In genomic region chr3:67515778-67516177, GRCh38 we compare ENCODE assay signal across 15 cellular contexts.
DNase-seq lines count a peak whose midpoint lies in the region; ATAC-seq and TF ChIP-seq lines count a peak whose summit lies in the region.
"Had no signal": no experiment of that assay in that cellular context is flagged by ENCODE, and none has a peak within 500 bp of the region (broad histone marks: within the 10 kb centered on the region; RNA-seq: fewer than 3 reads in every experiment).

No MANE protein-coding gene starts in this region.

- H2AFZ ChIP-seq in neural progenitor cell (replicated peaks) (no peak overlapping the region), osteoblast (ENCODE audit: low read length) (no peak overlapping the region)

- POLR2A ChIA-PET in MCF 10A (lab: Yijun Ruan, JAX), result interaction anchor here (0.6 kb wide), 1 partner anchor 505 kb away, joined by 3 read pairs; no protein-coding TSS in a partner anchor
- POLR2A ChIA-PET in Caco-2 (lab: Charles Lee), result no interaction called here

- H3K9me3 Mint-ChIP-seq in MCF 10A (ENCODE audit: unreplicated experiment) (no peaks in the 10 kb centered on the region), neural progenitor cell (no peaks in the 10 kb centered on the region), Caco-2 (ENCODE audit: unreplicated experiment) (no peaks in the 10 kb centered on the region)

- H3K27me3 Mint-ChIP-seq in MCF 10A (ENCODE audit: insufficient read depth, unreplicated experiment), result no peaks in the 10 kb centered on the region
- no peaks in the 10 kb centered on the region for H3K27me3 Mint-ChIP-seq in neural progenitor cell (ENCODE audit: insufficient read depth, low read depth)
- no peaks in the 10 kb centered on the region for H3K27me3 Mint-ChIP-seq in Caco-2 (ENCODE audit: insufficient read depth, unreplicated experiment)

- H3K4me1 Mint-ChIP-seq in MCF 10A (ENCODE audit: insufficient read depth, unreplicated experiment), result no peaks in the 10 kb centered on the region
- H3K4me1 Mint-ChIP-seq in neural progenitor cell, result peaks cover 7% of the 10 kb centered on the region
- no peaks in the 10 kb centered on the region for H3K4me1 Mint-ChIP-seq in Caco-2 (ENCODE audit: low read depth, unreplicated experiment)

- no peaks in the 10 kb centered on the region for H3K79me2 ChIP-seq in neural progenitor cell (ENCODE audit: low read depth)
- no peaks in the 10 kb centered on the region for H3K79me2 ChIP-seq in osteoblast (ENCODE audit: insufficient read depth, low read length)

- CTCF ChIA-PET in MCF 10A (lab: Yijun Ruan, JAX), result no interaction called here
- CTCF ChIA-PET in Caco-2 (lab: Charles Lee), result no interaction called here

- no peak overlapping the region for H3K27ac ChIP-seq in breast epithelium
- no peak overlapping the region for H3K27ac ChIP-seq in neural progenitor cell
- H3K27ac ChIP-seq in osteoblast (ENCODE audit: low read depth, low read length), result no peak overlapping the region
- H3K27ac ChIP-seq: C4-2B had no signal

- BruUV-seq in MCF 10A (replicated peaks; lab: Mats Ljungman, UMichigan) (no TSS peak), Caco-2 (replicated peaks; lab: Mats Ljungman, UMichigan) (no TSS peak)

- H4K20me1 ChIP-seq in neural progenitor cell (ENCODE audit: low read depth), result no peaks in the 10 kb centered on the region
- peaks cover 2% of the 10 kb centered on the region for H4K20me1 ChIP-seq in osteoblast (ENCODE audit: insufficient read depth, low read length)

- TF ChIP-seq CTCF in MCF 10A (IDR thresholded peaks at IDR 0.05; ENCODE audit: unreplicated experiment), result no peak
- no peak for TF ChIP-seq CTCF in breast epithelium (IDR thresholded peaks at IDR 0.05)
- no peak for TF ChIP-seq CTCF in neural progenitor cell (IDR thresholded peaks at IDR 0.05)
- TF ChIP-seq CTCF in Caco-2 (IDR thresholded peaks at IDR 0.05; ENCODE audit: insufficient read depth in 1 of 2, low read depth in 1 of 2, low read length in 1 of 2, severe bottlenecking in 1 of 2, unreplicated experiment in 1 of 2), result no peak
- no peak for TF ChIP-seq CTCF in osteoblast (IDR thresholded peaks at IDR 0.05; ENCODE audit: extremely low read depth, low read depth, low read length)

- no peak for TF ChIP-seq POLR2A in breast epithelium (IDR thresholded peaks at IDR 0.05)

- peaks cover 25% of the 10 kb centered on the region for H3K36me3 Mint-ChIP-seq in MCF 10A (ENCODE audit: insufficient read depth, unreplicated experiment)
- peaks cover 11% of the 10 kb centered on the region for H3K36me3 Mint-ChIP-seq in neural progenitor cell
- no peaks in the 10 kb centered on the region for H3K36me3 Mint-ChIP-seq in Caco-2 (ENCODE audit: insufficient read depth, unreplicated experiment)

- H3K9me3 ChIP-seq in breast epithelium, result no peaks in the 10 kb centered on the region
- no peaks in the 10 kb centered on the region for H3K9me3 ChIP-seq in neural progenitor cell (ENCODE audit: low read depth)
- no peaks in the 10 kb centered on the region for H3K9me3 ChIP-seq in Caco-2
- H3K9me3 ChIP-seq in osteoblast (ENCODE audit: low read depth, low read length), result no peaks in the 10 kb centered on the region

- no peak overlapping the region for H3K9ac ChIP-seq in neural progenitor cell

- H3K4me2 ChIP-seq in neural progenitor cell (peak overlapping the region; percentile 55), osteoblast (ENCODE audit: insufficient read depth, low read length) (no peak overlapping the region)

- no peak overlapping the region for H3K4me3 ChIP-seq in breast epithelium
- no peak overlapping the region for H3K4me3 ChIP-seq in neural progenitor cell
- H3K4me3 ChIP-seq in Caco-2 (ENCODE audit: low read depth, low read length), result no peak overlapping the region
- H3K4me3 ChIP-seq in osteoblast (ENCODE audit: insufficient read depth, low read length), result no peak overlapping the region
- H3K4me3 ChIP-seq: K562 had no signal

- H3K27ac Mint-ChIP-seq in MCF 10A (ENCODE audit: low read depth, unreplicated experiment), result peak overlapping the region; percentile 27
- no peak overlapping the region for H3K27ac Mint-ChIP-seq in neural progenitor cell
- H3K27ac Mint-ChIP-seq in Caco-2 (ENCODE audit: unreplicated experiment), result no peak overlapping the region

- intact Hi-C loops in MCF 10A (cut with micrococcal nuclease) (no loop called here), breast epithelium (cut with DNase I; ENCODE audit: low total_unique reads) (no loop called here), Caco-2 (cut with micrococcal nuclease; ENCODE audit: unreplicated experiment) (no loop called here)

- no peak for ATAC-seq in HG02571 (IDR thresholded peaks at IDR 0.05; ENCODE audit: unreplicated experiment)
- ATAC-seq: K562 had no signal

- no peaks in the 10 kb centered on the region for H3K4me1 ChIP-seq in breast epithelium
- H3K4me1 ChIP-seq in neural progenitor cell, result peaks cover 9% of the 10 kb centered on the region
- H3K4me1 ChIP-seq in Caco-2, result no peaks in the 10 kb centered on the region
- no peaks in the 10 kb centered on the region for H3K4me1 ChIP-seq in osteoblast (ENCODE audit: insufficient read depth, low read length)

- DNase-seq in MCF 10A (ENCODE audit: unreplicated experiment) (no peak), breast epithelium (ENCODE audit: low spot score in 2 of 2) (no peak), dermis blood vessel endothelial cell (peak; percentile 21), iPS DF 4.7 (ENCODE audit: extremely low read depth, low spot score) (peak; percentile 19), neural progenitor cell (ENCODE audit: low spot score) (peak; percentile 33), Caco-2 (no peak), osteoblast (ENCODE audit: insufficient read length, low spot score, missing footprints) (no peak)
- DNase-seq: NCI-H1092 treated with DMSO at 0.1 percent for 48 hours, NCI-H1694, NCI-H2107, NCI-H226, NCI-H526 treated with DMSO at 0.1 percent for 48 hours had no signal

- H3K4me3 Mint-ChIP-seq in MCF 10A (ENCODE audit: unreplicated experiment), result no peak overlapping the region
- H3K4me3 Mint-ChIP-seq in neural progenitor cell, result no peak overlapping the region
- no peak overlapping the region for H3K4me3 Mint-ChIP-seq in Caco-2 (ENCODE audit: unreplicated experiment)

- H3F3A ChIP-seq in neural progenitor cell (ENCODE audit: low read depth), result no peaks in the 10 kb centered on the region

- H3K36me3 ChIP-seq in breast epithelium (no peaks in the 10 kb centered on the region), neural progenitor cell (no peaks in the 10 kb centered on the region), Caco-2 (ENCODE audit: control insufficient read depth, insufficient read depth, low read length) (no peaks in the 10 kb centered on the region), osteoblast (ENCODE audit: insufficient read depth, low read length) (peaks cover 6% of the 10 kb centered on the region)

- H3K27me3 ChIP-seq in breast epithelium (no peaks in the 10 kb centered on the region), neural progenitor cell (no peaks in the 10 kb centered on the region), Caco-2 (replicated peaks; ENCODE audit: control insufficient read depth, insufficient read depth, low read length) (no peaks in the 10 kb centered on the region), osteoblast (ENCODE audit: insufficient read depth, low read length) (no peaks in the 10 kb centered on the region)

Comparison
In these comparisons a context has a peak if more than half of its experiments do, and no peak if none do; other contexts are left out.
1. DNase-seq: peak in dermis blood vessel endothelial cell (single experiment), iPS DF 4.7 (single experiment) and neural progenitor cell (single experiment); none in MCF 10A (single experiment), breast epithelium (0 of 2), Caco-2 (0 of 2) and osteoblast (single experiment).